In the genomic region with DNA sequence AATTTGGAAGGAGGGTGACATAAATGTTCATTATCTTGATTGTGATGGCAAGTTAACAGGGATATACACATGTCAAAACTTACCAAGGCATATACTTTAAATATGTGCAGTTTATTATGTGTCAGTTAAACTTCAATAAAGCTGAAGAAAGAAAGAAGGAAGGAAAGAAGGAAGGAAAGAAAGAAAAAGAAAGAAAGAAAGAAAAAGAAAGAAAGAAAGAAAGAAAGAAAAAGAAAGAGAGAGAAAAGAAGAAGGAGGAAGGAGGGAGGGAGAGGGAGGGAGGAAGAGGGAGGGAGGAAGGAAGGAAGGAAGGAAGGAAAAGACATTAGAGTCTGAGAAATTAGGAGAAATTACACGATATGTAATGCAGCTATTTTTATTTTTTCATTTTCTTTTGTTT, we compare ENCODE assay signal across 2 cellular contexts.
TF ChIP-seq lines count a peak whose summit lies in the region.

No MANE protein-coding gene starts in this region.

TF ChIP-seq in HEK293, 187 proteins besides CTCF, POLR2A, EP300 and RAD21:
- TF ChIP-seq, protein P1, sequence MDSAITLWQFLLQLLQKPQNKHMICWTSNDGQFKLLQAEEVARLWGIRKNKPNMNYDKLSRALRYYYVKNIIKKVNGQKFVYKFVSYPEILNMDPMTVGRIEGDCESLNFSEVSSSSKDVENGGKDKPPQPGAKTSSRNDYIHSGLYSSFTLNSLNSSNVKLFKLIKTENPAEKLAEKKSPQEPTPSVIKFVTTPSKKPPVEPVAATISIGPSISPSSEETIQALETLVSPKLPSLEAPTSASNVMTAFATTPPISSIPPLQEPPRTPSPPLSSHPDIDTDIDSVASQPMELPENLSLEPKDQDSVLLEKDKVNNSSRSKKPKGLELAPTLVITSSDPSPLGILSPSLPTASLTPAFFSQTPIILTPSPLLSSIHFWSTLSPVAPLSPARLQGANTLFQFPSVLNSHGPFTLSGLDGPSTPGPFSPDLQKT (IDR thresholded peaks at IDR 0.05; ENCODE audit: borderline replicate concordance, low read depth, low read length), result no peak
- TF ChIP-seq ZNF776 (tag by site-specific recombination; IDR thresholded peaks at IDR 0.05; ENCODE audit: borderline replicate concordance) (no peak), ZNF366 (tag by site-specific recombination; conservative IDR thresholded peaks at IDR 0.05) (peak; percentile 75), ZBTB7A (tag by site-specific recombination; IDR thresholded peaks at IDR 0.05; ENCODE audit: low read depth) (no peak)
- TF ChIP-seq, protein P2, sequence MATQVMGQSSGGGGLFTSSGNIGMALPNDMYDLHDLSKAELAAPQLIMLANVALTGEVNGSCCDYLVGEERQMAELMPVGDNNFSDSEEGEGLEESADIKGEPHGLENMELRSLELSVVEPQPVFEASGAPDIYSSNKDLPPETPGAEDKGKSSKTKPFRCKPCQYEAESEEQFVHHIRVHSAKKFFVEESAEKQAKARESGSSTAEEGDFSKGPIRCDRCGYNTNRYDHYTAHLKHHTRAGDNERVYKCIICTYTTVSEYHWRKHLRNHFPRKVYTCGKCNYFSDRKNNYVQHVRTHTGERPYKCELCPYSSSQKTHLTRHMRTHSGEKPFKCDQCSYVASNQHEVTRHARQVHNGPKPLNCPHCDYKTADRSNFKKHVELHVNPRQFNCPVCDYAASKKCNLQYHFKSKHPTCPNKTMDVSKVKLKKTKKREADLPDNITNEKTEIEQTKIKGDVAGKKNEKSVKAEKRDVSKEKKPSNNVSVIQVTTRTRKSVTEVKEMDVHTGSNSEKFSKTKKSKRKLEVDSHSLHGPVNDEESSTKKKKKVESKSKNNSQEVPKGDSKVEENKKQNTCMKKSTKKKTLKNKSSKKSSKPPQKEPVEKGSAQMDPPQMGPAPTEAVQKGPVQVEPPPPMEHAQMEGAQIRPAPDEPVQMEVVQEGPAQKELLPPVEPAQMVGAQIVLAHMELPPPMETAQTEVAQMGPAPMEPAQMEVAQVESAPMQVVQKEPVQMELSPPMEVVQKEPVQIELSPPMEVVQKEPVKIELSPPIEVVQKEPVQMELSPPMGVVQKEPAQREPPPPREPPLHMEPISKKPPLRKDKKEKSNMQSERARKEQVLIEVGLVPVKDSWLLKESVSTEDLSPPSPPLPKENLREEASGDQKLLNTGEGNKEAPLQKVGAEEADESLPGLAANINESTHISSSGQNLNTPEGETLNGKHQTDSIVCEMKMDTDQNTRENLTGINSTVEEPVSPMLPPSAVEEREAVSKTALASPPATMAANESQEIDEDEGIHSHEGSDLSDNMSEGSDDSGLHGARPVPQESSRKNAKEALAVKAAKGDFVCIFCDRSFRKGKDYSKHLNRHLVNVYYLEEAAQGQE (tag by site-specific recombination; IDR thresholded peaks at IDR 0.05), result no peak
- TF ChIP-seq, protein P3, sequence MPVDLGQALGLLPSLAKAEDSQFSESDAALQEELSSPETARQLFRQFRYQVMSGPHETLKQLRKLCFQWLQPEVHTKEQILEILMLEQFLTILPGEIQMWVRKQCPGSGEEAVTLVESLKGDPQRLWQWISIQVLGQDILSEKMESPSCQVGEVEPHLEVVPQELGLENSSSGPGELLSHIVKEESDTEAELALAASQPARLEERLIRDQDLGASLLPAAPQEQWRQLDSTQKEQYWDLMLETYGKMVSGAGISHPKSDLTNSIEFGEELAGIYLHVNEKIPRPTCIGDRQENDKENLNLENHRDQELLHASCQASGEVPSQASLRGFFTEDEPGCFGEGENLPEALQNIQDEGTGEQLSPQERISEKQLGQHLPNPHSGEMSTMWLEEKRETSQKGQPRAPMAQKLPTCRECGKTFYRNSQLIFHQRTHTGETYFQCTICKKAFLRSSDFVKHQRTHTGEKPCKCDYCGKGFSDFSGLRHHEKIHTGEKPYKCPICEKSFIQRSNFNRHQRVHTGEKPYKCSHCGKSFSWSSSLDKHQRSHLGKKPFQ (tag by site-specific recombination; IDR thresholded peaks at IDR 0.05), result no peak

TF ChIP-seq in K562, 482 proteins besides CTCF, POLR2A, EP300 and RAD21:
- TF ChIP-seq, protein P4, sequence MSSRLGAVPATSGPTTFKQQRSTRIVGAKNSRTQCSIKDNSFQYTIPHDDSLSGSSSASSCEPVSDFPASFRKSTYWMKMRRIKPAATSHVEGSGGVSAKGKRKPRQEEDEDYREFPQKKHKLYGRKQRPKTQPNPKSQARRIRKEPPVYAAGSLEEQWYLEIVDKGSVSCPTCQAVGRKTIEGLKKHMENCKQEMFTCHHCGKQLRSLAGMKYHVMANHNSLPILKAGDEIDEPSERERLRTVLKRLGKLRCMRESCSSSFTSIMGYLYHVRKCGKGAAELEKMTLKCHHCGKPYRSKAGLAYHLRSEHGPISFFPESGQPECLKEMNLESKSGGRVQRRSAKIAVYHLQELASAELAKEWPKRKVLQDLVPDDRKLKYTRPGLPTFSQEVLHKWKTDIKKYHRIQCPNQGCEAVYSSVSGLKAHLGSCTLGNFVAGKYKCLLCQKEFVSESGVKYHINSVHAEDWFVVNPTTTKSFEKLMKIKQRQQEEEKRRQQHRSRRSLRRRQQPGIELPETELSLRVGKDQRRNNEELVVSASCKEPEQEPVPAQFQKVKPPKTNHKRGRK (tag; IDR thresholded peaks at IDR 0.05), result peak; percentile 85
- TF ChIP-seq NFE2 (IDR thresholded peaks at IDR 0.05; ENCODE audit: low read depth), result no peak
- 0 out of 2 replicates have a peak, but pooled peaks have one; percentile 2 for TF ChIP-seq PHF8 (IDR thresholded peaks at IDR 0.05; ENCODE audit: borderline replicate concordance, low read length)
